ENCODE assay signal across 33 cellular contexts in the genomic region with DNA sequence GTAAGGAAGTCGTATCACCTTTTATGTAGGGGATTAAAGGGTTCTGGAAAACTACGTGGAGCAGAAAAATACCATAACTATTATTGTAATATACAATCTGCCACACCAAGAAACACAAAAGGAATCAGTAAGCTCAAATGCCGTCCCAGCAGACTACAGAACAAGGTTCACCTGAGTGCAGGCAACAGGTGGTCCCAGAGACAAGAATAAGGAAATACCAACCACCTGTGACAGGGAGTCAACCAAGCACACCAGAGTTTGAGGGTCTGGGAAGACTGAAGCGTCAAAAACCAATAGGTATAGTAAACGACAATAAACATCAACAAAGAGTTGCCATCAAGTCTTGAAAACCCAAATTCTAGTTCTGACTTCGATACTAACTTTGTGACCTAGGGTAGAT.
"Had no signal": no experiment of that assay in that cellular context is flagged by ENCODE, and none has a peak within 500 bp of the region (broad histone marks: within the 10 kb centered on the region; RNA-seq: fewer than 3 reads in every experiment).

No MANE protein-coding gene starts in this region.

- H3K4me3 ChIP-seq: adrenal gland, body of pancreas, breast epithelium had no signal

- DNase-seq: activated CD4-positive, alpha-beta memory T cell treated with anti-CD3 and anti-CD28 coated beads, Interleukin-2, amount 10 ng/mL, durations not matched to agents 7 days and 5 days; activated CD4-positive, alpha-beta T cell treated with anti-CD3 and anti-CD28 coated beads for 1 hour; activated CD4-positive, alpha-beta T cell treated with anti-CD3 and anti-CD28 coated beads for 36 hours; activated CD4-positive, alpha-beta T cell treated with anti-CD3 and anti-CD28 coated beads for 48 hours; activated CD4-positive, alpha-beta T cell treated with anti-CD3 and anti-CD28 coated beads, Interleukin-2, amount 10 ng/mL, durations not matched to agents 7 days and 5 days; activated CD4-positive, alpha-beta T cell treated with anti-CD3 and anti-CD28 coated beads, Interleukin-2, amount 50 U/mL, for 48 hours; activated CD4-positive, CD25-positive, alpha-beta regulatory T cell; activated CD8-positive, alpha-beta memory T cell treated with anti-CD3 and anti-CD28 coated beads for 24 hours; activated CD8-positive, alpha-beta memory T cell treated with anti-CD3 and anti-CD28 coated beads, Interleukin-2, amount 10 ng/mL, durations not matched to agents 7 days and 5 days; activated CD8-positive, alpha-beta T cell treated with anti-CD3 and anti-CD28 coated beads, Interleukin-2, amount 10 ng/mL, durations not matched to agents 7 days and 5 days; activated effector memory CD4-positive, alpha-beta T cell treated with anti-CD3 and anti-CD28 coated beads, Interleukin-2, amount 50 U/mL, for 16 hours; activated gamma-delta T cell treated with Interleukin-2 at 50 U/mL for 16 hours; activated naive CD4-positive, alpha-beta T cell; activated naive CD4-positive, alpha-beta T cell treated with anti-CD3 and anti-CD28 coated beads for 36 hours; activated naive CD4-positive, alpha-beta T cell treated with anti-CD3 and anti-CD28 coated beads, Interleukin-2, amount 50 U/mL, for 16 hours; activated naive CD8-positive, alpha-beta T cell treated with anti-CD3 and anti-CD28 coated beads for 36 hours; activated T-cell treated with anti-CD3 and anti-CD28 coated beads for 4 hours; activated T-cell treated with anti-CD3 and anti-CD28 coated beads, Interleukin-2, amount 50 U/mL, for 1 hour; activated T-cell treated with anti-CD3 and anti-CD28 coated beads, Interleukin-2, amount 50 U/mL, for 4 hours; activated T-cell treated with anti-CD3 and anti-CD28 coated beads, Interleukin-2, amount 50 U/mL, for 72 hours; adrenal gland; amniotic stem cell; aorta; body of pancreas; brain microvascular endothelial cell; central memory CD4-positive, alpha-beta T cell; T-helper 2 cell; T-helper 9 cell had no signal

- H3K9me3 ChIP-seq: adrenal gland, body of pancreas, breast epithelium had no signal

- ATAC-seq: activated CD4-positive, alpha-beta T cell treated with anti-CD3 and anti-CD28 coated beads for 36 hours; activated CD4-positive, CD25-positive, alpha-beta regulatory T cell treated with anti-CD3 and anti-CD28 coated beads, Interleukin-2, amount 50 U/mL, for 24 hours; activated CD8-positive, alpha-beta memory T cell treated with anti-CD3 and anti-CD28 coated beads, Interleukin-2, amount 10 ng/mL, durations not matched to agents 7 days and 5 days; activated CD8-positive, alpha-beta T cell treated with anti-CD3 and anti-CD28 coated beads, Interleukin-2, amount 10 ng/mL, durations not matched to agents 7 days and 5 days; activated naive CD4-positive, alpha-beta T cell treated with anti-CD3 and anti-CD28 coated beads, Interleukin-2, amount 50 U/mL, for 72 hours; activated T-cell treated with anti-CD3 and anti-CD28 coated beads, Interleukin-2, amount 50 U/mL, for 4 hours; activated T-cell treated with anti-CD3 and anti-CD28 coated beads, Interleukin-2, amount 50 U/mL, for 72 hours; activated T-helper 17 cell treated with anti-CD3 and anti-CD28 coated beads, Interleukin-2, amount 50 U/mL, for 72 hours; body of pancreas had no signal

- H3K27ac ChIP-seq: adrenal gland, body of pancreas, brain microvascular endothelial cell, breast epithelium, VCaP had no signal

- H3K36me3 ChIP-seq: adrenal gland, brain microvascular endothelial cell, breast epithelium had no signal

- H3K27me3 ChIP-seq: adrenal gland, body of pancreas, brain microvascular endothelial cell, breast epithelium had no signal

- H3K4me1 ChIP-seq: adrenal gland, body of pancreas, breast epithelium had no signal
